Comparison of ENCODE assay signal across 8 cellular contexts in the genomic region with DNA sequence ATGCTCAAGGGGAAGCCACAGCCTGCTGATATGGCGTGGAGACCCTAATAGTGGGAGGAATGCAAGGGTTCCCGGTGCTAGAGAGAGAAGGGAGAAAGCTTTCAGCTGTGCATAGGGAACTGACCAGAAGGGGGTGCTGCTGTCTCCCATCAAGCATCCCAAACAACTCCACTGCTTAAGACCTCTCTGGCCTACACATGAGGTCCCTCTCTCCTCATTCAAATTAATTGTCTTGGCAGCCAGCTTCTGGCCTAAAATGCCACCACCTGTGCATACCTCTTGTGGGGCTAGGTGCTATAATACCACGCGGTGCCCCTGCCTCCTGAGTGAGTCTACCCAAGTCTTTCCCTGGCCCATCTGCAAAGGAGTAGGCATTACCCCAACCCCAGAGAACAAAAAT. TPM values are rescaled to one million over a fixed set of nuclear protein-coding genes. Genes with fewer than 3 reads are reported as not detected.
DNase-seq lines count a peak whose midpoint lies in the region; ATAC-seq and TF ChIP-seq lines count a peak whose summit lies in the region.

No MANE protein-coding gene starts in this region.

- intact Hi-C loops in esophagus squamous epithelium (cut with DNase I) (no loop called here), transverse colon (cut with DNase I; ENCODE audit: low total_unique reads) (no loop called here)

- H3K9me3 ChIP-seq in esophagus squamous epithelium: no peaks in the 10 kb centered on the region
- H3K9me3 ChIP-seq in transverse colon: no peaks in the 10 kb centered on the region

- WGBS in esophagus squamous epithelium, 2 donors: 16 to 58% methylated on average over 3 to 4 of the region's 4 CpGs
- WGBS in transverse colon (ENCODE audit: low coverage in 1 of 2), 2 donors: 34 to 48% methylated on average over 4 of the region's 4 CpGs

- peak; percentile 52 to 78 (median 66) for TF ChIP-seq CTCF in esophagus squamous epithelium (IDR thresholded peaks at IDR 0.05)
- TF ChIP-seq CTCF in nephron (IDR thresholded peaks at IDR 0.05; ENCODE audit: unreplicated experiment in 3 of 3): peak; percentile 56 to 67 (median 60)
- TF ChIP-seq CTCF in transverse colon (IDR thresholded peaks at IDR 0.05): peak; percentile 67 to 78 (median 73)

- peaks cover 0 to 53% (median 3%) of the 10 kb centered on the region in 3 donors for H3K36me3 ChIP-seq in esophagus squamous epithelium
- no peaks in the 10 kb centered on the region for H3K36me3 ChIP-seq in transverse colon

- H3K9me3 Mint-ChIP-seq in nephron: no peaks in the 10 kb centered on the region

- H3K27me3 ChIP-seq in esophagus squamous epithelium (peaks cover 0 to 35% (median 0%) of the 10 kb centered on the region in 4 donors), transverse colon (peaks cover 16% of the 10 kb centered on the region)

- H3K4me1 ChIP-seq in esophagus squamous epithelium (peaks cover 4 to 37% (median 8%) of the 10 kb centered on the region in 3 donors), transverse colon (peaks cover 2 to 20% (median 10%) of the 10 kb centered on the region in 4 donors)

- no peak for ATAC-seq in HG03342 (IDR thresholded peaks at IDR 0.05; ENCODE audit: unreplicated experiment)

- no peak for TF ChIP-seq EP300 in transverse colon (IDR thresholded peaks at IDR 0.05; ENCODE audit: low read depth)

- in situ Hi-C loops in transverse colon (cut with MboI; ENCODE audit: low pct_ligation_motif_present in 1 of 4, low pct_unique_long_range_greater_than_20kb in 1 of 4, low sequenced_read_pairs in 3 of 4): no loop called here

- peak overlapping the region in 1 of 3 experiments; percentile 75 for H3K27ac Mint-ChIP-seq in nephron

- DNase-seq in CD1c-positive myeloid dendritic cell (ENCODE audit: extremely low spot score) (peak; percentile 67), H4 (ENCODE audit: low spot score) (peak; percentile 49), NCI-H774 (lab: John Stamatoyannopoulos, UW) (peak; percentile 8), activated T-cell treated with anti-CD3 and anti-CD28 coated beads for 24 hours (ENCODE audit: low read depth) (peak; percentile 32), esophagus squamous epithelium (lab: John Stamatoyannopoulos, UW) (no peak), transverse colon (peak; percentile 69)

- H3K4me1 Mint-ChIP-seq in nephron: no peaks in the 10 kb centered on the region

- peaks cover 24% of the 10 kb centered on the region for H3K36me3 Mint-ChIP-seq in nephron (ENCODE audit: low read depth)

- no peak overlapping the region for H3K4me3 Mint-ChIP-seq in nephron

- H3K27me3 Mint-ChIP-seq in nephron (ENCODE audit: low read depth): peaks cover 30% of the 10 kb centered on the region

- no peak for TF ChIP-seq POLR2A in esophagus squamous epithelium (IDR thresholded peaks at IDR 0.05)
- no peak for TF ChIP-seq POLR2A in transverse colon (IDR thresholded peaks at IDR 0.05)

- no peak overlapping the region for H3K4me3 ChIP-seq in esophagus squamous epithelium
- no peak overlapping the region for H3K4me3 ChIP-seq in transverse colon

- H3K27ac ChIP-seq in esophagus squamous epithelium: peak overlapping the region in 1 of 4 donors; percentile 44
- H3K27ac ChIP-seq in transverse colon: no peak overlapping the region

RNA-seq across cellular contexts. Expression of a gene that starts 14.5 kb away (rescaled TPM):
- total RNA-seq in H4 (2014; rRNA removed; shearing (Covaris generic)): 38.3 and 38.9 TPM in 2 replicates
- total RNA-seq in esophagus squamous epithelium (10 to 100 TPM; 13.5 to 24.7 (median 19.8) TPM), transverse colon (10 to 100 TPM in 3 of 4 donors, 1 to 10 TPM in 1; 3.0 to 19.9 (median 16.3) TPM)

RNA-seq across cellular contexts. Expression of a gene that starts 20.6 kb away (rescaled TPM):
- total RNA-seq in H4 (2014; rRNA removed; shearing (Covaris generic)): 0.12 TPM in 1 of 2 replicates, not detected in the other
- total RNA-seq in esophagus squamous epithelium (1 to 10 TPM in 2 of 4 donors, under 1 TPM in 2; 0.64 to 4.6 (median 1.8) TPM), transverse colon (1 to 10 TPM in 3 of 4 donors, under 1 TPM in 1; 0.75 to 4.1 (median 2.7) TPM)

RNA-seq across cellular contexts. Expression of a gene that starts 28.1 kb away (rescaled TPM):
- total RNA-seq in H4 (2014; rRNA removed; shearing (Covaris generic)): 0.21 TPM in 1 of 2 replicates, not detected in the other
- total RNA-seq in esophagus squamous epithelium (under 1 TPM in 1 of 4 donors, not detected in 3; 0.19 TPM), transverse colon (under 1 TPM in 1 of 4 donors, not detected in 3; 0.14 TPM)

RNA-seq across cellular contexts. Expression of a gene that starts 33.4 kb away (rescaled TPM):
- total RNA-seq in H4 (2014; rRNA removed; shearing (Covaris generic)): 24.3 and 45.5 TPM in 2 replicates
- 10 to 100 TPM; 38.8 to 81.4 (median 67.1) TPM for total RNA-seq in esophagus squamous epithelium
- total RNA-seq in transverse colon: 10 to 100 TPM; 66.6 to 83.1 (median 72.8) TPM

RNA-seq across cellular contexts. Expression of a gene that starts 40.7 kb away (rescaled TPM):
- total RNA-seq in H4 (2014; rRNA removed; shearing (Covaris generic)): 0.02 TPM in 1 of 2 replicates, not detected in the other
- total RNA-seq in esophagus squamous epithelium (1 to 10 TPM in 2 of 4 donors, under 1 TPM in 2; 0.11 to 6.9 (median 1.8) TPM), transverse colon (10 to 100 TPM in 1 of 4 donors, 1 to 10 TPM in 3; 2.2 to 17.6 (median 7.9) TPM)
